In the genomic region with DNA sequence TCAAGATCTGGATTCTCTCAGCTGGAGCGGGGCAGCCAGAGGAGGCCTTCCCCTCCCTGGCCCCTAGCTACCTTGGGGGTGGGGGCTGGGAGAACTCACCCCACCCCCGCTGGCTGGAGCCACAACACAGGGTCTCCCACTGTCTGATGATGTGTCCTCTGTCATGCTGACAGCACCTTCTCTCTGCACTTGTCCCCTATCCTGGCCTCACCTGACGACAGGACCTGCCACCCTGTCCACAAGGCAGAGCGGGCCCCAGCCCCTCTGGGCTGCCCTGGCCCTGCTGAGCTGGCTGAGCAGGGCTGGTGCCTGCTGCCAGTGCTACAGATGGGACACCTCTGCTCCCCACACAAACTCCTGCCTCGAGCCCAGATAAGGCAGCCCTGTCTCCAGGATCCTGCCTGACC, we compare ENCODE assay signal across 15 cellular contexts. TPM values are rescaled to one million over a fixed set of nuclear protein-coding genes. Genes with fewer than 3 reads are reported as not detected.
A peak's percentile ranks its signal among the peaks of the same experiment; 100 is the strongest.
DNase-seq lines count a peak whose midpoint lies in the region; FAIRE-seq and TF ChIP-seq lines count a peak whose summit lies in the region.
"Had no signal": no experiment of that assay in that cellular context is flagged by ENCODE, and none has a peak within 500 bp of the region (broad histone marks: within the 10 kb centered on the region; RNA-seq: fewer than 3 reads in every experiment).

No MANE protein-coding gene starts in this region.

- intact Hi-C loops in Caco-2 (cut with micrococcal nuclease; ENCODE audit: unreplicated experiment) (no loop called here), left ventricle myocardium inferior (cut with micrococcal nuclease) (no loop called here), testis (cut with DNase I; ENCODE audit: low total_unique reads) (no loop called here)

- H4K91ac ChIP-seq in trophoblast cell (ENCODE audit: low read depth, low read length) = no peak overlapping the region

- no peaks in the 10 kb centered on the region for H3K9me3 Mint-ChIP-seq in Caco-2 (ENCODE audit: unreplicated experiment)
- H3K9me3 Mint-ChIP-seq: activated CD4-positive, alpha-beta memory T cell treated with anti-CD3 and anti-CD28 coated beads, Interleukin-2, amount 10 ng/mL, durations not matched to agents 7 days and 5 days had no signal

- H3K36me3 ChIP-seq in Caco-2 (ENCODE audit: control insufficient read depth, insufficient read depth, low read length) (no peaks in the 10 kb centered on the region), SK-N-MC (ENCODE audit: insufficient read depth, low read length) (no peaks in the 10 kb centered on the region; the same call in 1 of the 2 replicates), left ventricle myocardium inferior (peaks cover 12% of the 10 kb centered on the region), trophoblast cell (ENCODE audit: control insufficient read depth in 1 of 2, insufficient read depth in 2 of 2, low read length in 2 of 2) (peaks cover 44 to 55% of the 10 kb centered on the region in 2 experiments), testis (ENCODE audit: low read depth, missing control alignments) (no peaks in the 10 kb centered on the region)

- H3K27me3 ChIP-seq in Caco-2 (replicated peaks; ENCODE audit: control insufficient read depth, insufficient read depth, low read length) (no peaks in the 10 kb centered on the region), left ventricle myocardium inferior (ENCODE audit: low read depth) (peaks cover 5% of the 10 kb centered on the region), trophoblast cell (ENCODE audit: insufficient read depth, low read length) (no peaks in the 10 kb centered on the region), testis (no peaks in the 10 kb centered on the region)
- H3K27me3 ChIP-seq: breast epithelium had no signal

- H3K14ac ChIP-seq in trophoblast cell (ENCODE audit: low read length) = no peak overlapping the region

- H3K23ac ChIP-seq in trophoblast cell (ENCODE audit: low read length) = no peak overlapping the region

- no peak overlapping the region for H3K4ac ChIP-seq in trophoblast cell (ENCODE audit: low read depth, low read length)

- H3K79me2 ChIP-seq in trophoblast cell (ENCODE audit: control insufficient read depth, insufficient read depth, low read length, poor library complexity) = no peaks in the 10 kb centered on the region

- no CpG with 5 or more reads among the region's 5 CpGs for WGBS in trophoblast cell (ENCODE audit: extremely low coverage, insufficient coverage, insufficient read length)
- WGBS in testis, 2 donors = 67 to 100% methylated on average over 1 to 5 of the region's 5 CpGs

- no peak overlapping the region for H2BK5ac ChIP-seq in trophoblast cell (ENCODE audit: low read depth, low read length, poor library complexity)

- DNase-seq in Caco-2 = no peak
- no peak for DNase-seq in SK-N-MC (ENCODE audit: low read depth, low spot score)
- no peak for DNase-seq in left ventricle myocardium inferior
- no peak for DNase-seq in trophoblast cell
- DNase-seq in HTR-8/SVneo (ENCODE audit: insufficient read length, low spot score) = no peak
- DNase-seq in DMS153 treated with DMSO at 0.1 percent for 48 hours (lab: John Stamatoyannopoulos, UW; ENCODE audit: unreplicated experiment) = no peak
- no peak for DNase-seq in testis
- DNase-seq in stimulated activated CD4-positive, alpha-beta T cell treated with anti-CD3 and anti-CD28 coated beads, Interleukin-2, amount 100 ng/mL, for 24 hours = no peak
- DNase-seq: activated CD4-positive, alpha-beta memory T cell treated with anti-CD3 and anti-CD28 coated beads, Interleukin-2, amount 10 ng/mL, durations not matched to agents 7 days and 5 days; activated effector memory CD4-positive, alpha-beta T cell treated with anti-CD3 and anti-CD28 coated beads, Interleukin-2, amount 50 U/mL, for 16 hours; effector CD8-positive, alpha-beta T cell; stimulated activated CD4-positive, alpha-beta T cell treated with anti-CD3 and anti-CD28 coated beads, Interleukin-1b, Interleukin-23, amount 100 ng/mL, for 48 hours had no signal

- H3K9ac ChIP-seq in SK-N-MC (ENCODE audit: insufficient read length) (no peak overlapping the region), trophoblast cell (ENCODE audit: low read length) (peak overlapping the region; percentile 44)
- H3K9ac ChIP-seq: BLaER1 had no signal

- TF ChIP-seq CTCF in Caco-2 (IDR thresholded peaks at IDR 0.05; ENCODE audit: insufficient read depth in 1 of 2, low read depth in 1 of 2, low read length in 1 of 2, severe bottlenecking in 1 of 2, unreplicated experiment in 1 of 2) (no peak), left ventricle myocardium inferior (IDR thresholded peaks at IDR 0.05; ENCODE audit: borderline replicate concordance) (no peak), testis (IDR thresholded peaks at IDR 0.05) (no peak)

- H3K9me3 ChIP-seq in Caco-2 = no peaks in the 10 kb centered on the region
- H3K9me3 ChIP-seq in SK-N-MC (ENCODE audit: low read depth, low read length) = no peaks in the 10 kb centered on the region
- H3K9me3 ChIP-seq in left ventricle myocardium inferior (replicated peaks) = no peaks in the 10 kb centered on the region
- peaks cover 3% of the 10 kb centered on the region for H3K9me3 ChIP-seq in trophoblast cell (ENCODE audit: insufficient read depth, low read depth, low read length)
- no peaks in the 10 kb centered on the region for H3K9me3 ChIP-seq in testis
- H3K9me3 ChIP-seq: BLaER1, breast epithelium, Peyer's patch had no signal

- H3K36me3 Mint-ChIP-seq in Caco-2 (ENCODE audit: insufficient read depth, unreplicated experiment) = peaks cover 18% of the 10 kb centered on the region

- CTCF ChIA-PET in Caco-2 (lab: Charles Lee) = interaction anchor here (0.6 kb wide), 1 partner anchor 119 kb away, joined by 3 read pairs; no protein-coding TSS in a partner anchor

- no peak overlapping the region for H2BK12ac ChIP-seq in trophoblast cell (ENCODE audit: low read length)

- FAIRE-seq in HTR-8/SVneo (lab: Jason Lieb, UNC) = no peak

- no peak overlapping the region for H3K4me2 ChIP-seq in trophoblast cell (ENCODE audit: low read length)
- H3K4me2 ChIP-seq: BLaER1 had no signal

- TF ChIP-seq POLR2A in testis (IDR thresholded peaks at IDR 0.05) = no peak

- H4K8ac ChIP-seq in trophoblast cell (ENCODE audit: low read depth, low read length) = no peak overlapping the region

- H3K27ac ChIP-seq in SK-N-MC (peak overlapping the region; percentile 49), left ventricle myocardium inferior (replicated peaks) (peak overlapping the region; percentile 40), trophoblast cell (ENCODE audit: low read depth, low read length) (no peak overlapping the region), testis (peak overlapping the region in 1 of 2 donors; percentile 39)
- H3K27ac ChIP-seq: BLaER1, breast epithelium had no signal

- peak overlapping the region; percentile 37 for H3K27ac Mint-ChIP-seq in Caco-2 (ENCODE audit: unreplicated experiment)
- H3K27ac Mint-ChIP-seq: activated CD4-positive, alpha-beta memory T cell treated with anti-CD3 and anti-CD28 coated beads, Interleukin-2, amount 10 ng/mL, durations not matched to agents 7 days and 5 days had no signal

- H3K18ac ChIP-seq in trophoblast cell (ENCODE audit: low read length) = no peak overlapping the region

- peaks cover 3% of the 10 kb centered on the region for H3K79me1 ChIP-seq in trophoblast cell (ENCODE audit: low read length)

- no TSS peak for BruUV-seq in Caco-2 (replicated peaks; lab: Mats Ljungman, UMichigan)

- H3K4me1 ChIP-seq in Caco-2 (peaks cover 4% of the 10 kb centered on the region; the same call in 1 of the 2 replicates), left ventricle myocardium inferior (peaks cover 25% of the 10 kb centered on the region), trophoblast cell (ENCODE audit: control insufficient read depth in 1 of 2, insufficient read depth in 2 of 2, low read length in 2 of 2) (peaks cover 9 to 20% of the 10 kb centered on the region in 2 experiments), testis (peaks cover 22% of the 10 kb centered on the region)

- H3K4me3 ChIP-seq in Caco-2 (ENCODE audit: low read depth, low read length) (no peak overlapping the region), SK-N-MC (no peak overlapping the region), left ventricle myocardium inferior (no peak overlapping the region), trophoblast cell (ENCODE audit: low read depth, low read length) (no peak overlapping the region), testis (no peak overlapping the region)
- H3K4me3 ChIP-seq: BLaER1, breast epithelium, Peyer's patch had no signal

- no peaks in the 10 kb centered on the region for H3K27me3 Mint-ChIP-seq in Caco-2 (ENCODE audit: insufficient read depth, unreplicated experiment)

- no peak overlapping the region for H2AK5ac ChIP-seq in trophoblast cell (ENCODE audit: low read length)

- H3K4me1 Mint-ChIP-seq in Caco-2 (ENCODE audit: low read depth, unreplicated experiment) = no peaks in the 10 kb centered on the region
- H3K4me1 Mint-ChIP-seq: activated CD4-positive, alpha-beta memory T cell treated with anti-CD3 and anti-CD28 coated beads, Interleukin-2, amount 10 ng/mL, durations not matched to agents 7 days and 5 days had no signal

- no peak overlapping the region for H2AFZ ChIP-seq in trophoblast cell (ENCODE audit: insufficient read depth, low read length, poor library complexity)

- POLR2A ChIA-PET in Caco-2 (lab: Charles Lee) = no interaction called here

- H4K12ac ChIP-seq in trophoblast cell (ENCODE audit: low read depth, low read length) = no peak overlapping the region

- H3K4me3 Mint-ChIP-seq in Caco-2 (ENCODE audit: unreplicated experiment) = no peak overlapping the region
- H3K4me3 Mint-ChIP-seq: activated CD4-positive, alpha-beta memory T cell treated with anti-CD3 and anti-CD28 coated beads, Interleukin-2, amount 10 ng/mL, durations not matched to agents 7 days and 5 days had no signal

- no peak overlapping the region for H2BK120ac ChIP-seq in trophoblast cell (ENCODE audit: insufficient read depth, low read length, poor library complexity)

RNA-seq across cellular contexts. Expression of a gene that starts 5.6 kb away (rescaled TPM):
- 7.3 and 9.7 TPM in 2 replicates for total RNA-seq in Caco-2 (2022)
- 0.96 TPM for total RNA-seq in left ventricle myocardium inferior
- 3.7 and 4.2 TPM in 2 replicates for polyA plus RNA-seq in trophoblast cell (2013)
- 1 to 10 TPM; 5.2 to 6.6 TPM for total RNA-seq in testis
- polyA plus RNA-seq in testis (ENCODE audit: insufficient read depth, low read depth, low replicate concordance) = 1.5 TPM

RNA-seq across cellular contexts. Expression of a gene that starts 9.3 kb away (rescaled TPM):
- total RNA-seq in Caco-2 (2022) (126 and 140 TPM in 2 replicates), left ventricle myocardium inferior (501 TPM), testis (100 to 1,000 TPM; 104 to 166 TPM)
- polyA plus RNA-seq in trophoblast cell (2013) = 106 and 107 TPM in 2 replicates
- polyA plus RNA-seq in testis (ENCODE audit: insufficient read depth, low read depth, low replicate concordance) = 94.5 TPM

RNA-seq across cellular contexts. Expression of a gene that starts 16.1 kb away (rescaled TPM):
- 125 and 128 TPM in 2 replicates for total RNA-seq in Caco-2 (2022)
- 60.5 TPM for total RNA-seq in left ventricle myocardium inferior
- polyA plus RNA-seq in trophoblast cell (2013) = 159 and 165 TPM in 2 replicates
- 10 to 100 TPM; 38.2 to 42.4 TPM for total RNA-seq in testis
- polyA plus RNA-seq in testis (ENCODE audit: insufficient read depth, low read depth, low replicate concordance) = 30.3 TPM

RNA-seq across cellular contexts. Expression of a gene that starts 26.7 kb away (rescaled TPM):
- total RNA-seq in Caco-2 (2022) (56.7 and 58.1 TPM in 2 replicates), left ventricle myocardium inferior (50.1 TPM), testis (100 to 1,000 TPM; 194 to 209 TPM)
- polyA plus RNA-seq in trophoblast cell (2013) = 32.9 and 33.1 TPM in 2 replicates
- 197 TPM for polyA plus RNA-seq in testis (ENCODE audit: insufficient read depth, low read depth, low replicate concordance)

RNA-seq across cellular contexts. Expression of a gene that starts 36.9 kb away (rescaled TPM):
- total RNA-seq in Caco-2 (2022) = 289 and 331 TPM in 2 replicates
- 229 TPM for total RNA-seq in left ventricle myocardium inferior
- polyA plus RNA-seq in trophoblast cell (2013) = 116 and 120 TPM in 2 replicates
- 100 to 1,000 TPM; 621 to 661 TPM for total RNA-seq in testis
- polyA plus RNA-seq in testis (ENCODE audit: insufficient read depth, low read depth, low replicate concordance) = 483 TPM
